Comparison of ENCODE assay signal across 1 cellular context in genomic region chr12:122073815-122074214, GRCh38.
A peak's percentile ranks its signal among the peaks of the same experiment; 100 is the strongest.
TF ChIP-seq lines count a peak whose summit lies in the region.

No MANE protein-coding gene starts in this region.

TF ChIP-seq in K562, 482 proteins besides CTCF, POLR2A, EP300 and RAD21:
- TF ChIP-seq POLR2B (IDR thresholded peaks at IDR 0.05; ENCODE audit: low read depth, partially characterized antibody) (peak; percentile 26), RBBP5 (IDR thresholded peaks at IDR 0.05; ENCODE audit: borderline replicate concordance, insufficient read depth, low read length, poor library complexity, severe bottlenecking) (no peak), ZNF121 (CRISPR knock-in tag; conservative IDR thresholded peaks at IDR 0.05) (peak; percentile 59), MTA3 (IDR thresholded peaks at IDR 0.05; ENCODE audit: borderline replicate concordance) (no peak), BCOR (IDR thresholded peaks at IDR 0.05) (peak; percentile 36; the same call in 1 of the 2 replicates)
TF ChIP-seq in K562: peak in this region for 3.
